8 cellular contexts compared by ENCODE assay signal in genomic region chr9:128685636-128686489, GRCh38. TPM values are rescaled to one million over a fixed set of nuclear protein-coding genes. Genes with fewer than 3 reads are reported as not detected.
A peak's percentile ranks its signal among the peaks of the same experiment; 100 is the strongest.
DNase-seq lines count a peak whose midpoint lies in the region; ATAC-seq and TF ChIP-seq lines count a peak whose summit lies in the region.

No MANE protein-coding gene starts in this region.

- H3K4me1 ChIP-seq in right atrium auricular region = peaks cover 0 to 40% of the 10 kb centered on the region in 2 donors
- H3K4me1 ChIP-seq in upper lobe of right lung = peaks cover 43% of the 10 kb centered on the region

- peaks cover 10 to 13% of the 10 kb centered on the region in 2 donors for H3K36me3 Mint-ChIP-seq in activated T-cell treated with anti-CD3 and anti-CD28 coated beads, Interleukin-2, amount 50 U/mL, for 72 hours (ENCODE audit: insufficient read depth in 2 of 2)

- no peak overlapping the region for H3K4me3 ChIP-seq in right atrium auricular region
- H3K4me3 ChIP-seq in upper lobe of right lung = peak overlapping the region; percentile 76

- H3K27me3 ChIP-seq in right atrium auricular region (no peaks in the 10 kb centered on the region), upper lobe of right lung (no peaks in the 10 kb centered on the region)

- no peaks in the 10 kb centered on the region for H3K9me3 ChIP-seq in right atrium auricular region
- H3K9me3 ChIP-seq in upper lobe of right lung = no peaks in the 10 kb centered on the region

- H3K27ac Mint-ChIP-seq in activated T-cell treated with anti-CD3 and anti-CD28 coated beads, Interleukin-2, amount 50 U/mL, for 72 hours = peak overlapping the region; percentile 62

- H3K27ac ChIP-seq in right atrium auricular region (no peak overlapping the region), upper lobe of right lung (peak overlapping the region; percentile 89)

- H3K36me3 ChIP-seq in right atrium auricular region (no peaks in the 10 kb centered on the region), upper lobe of right lung (no peaks in the 10 kb centered on the region)

- no peaks in the 10 kb centered on the region for H3K9me3 Mint-ChIP-seq in activated T-cell treated with anti-CD3 and anti-CD28 coated beads, Interleukin-2, amount 50 U/mL, for 72 hours

- TF ChIP-seq CTCF in right atrium auricular region (IDR thresholded peaks at IDR 0.05) = no peak
- TF ChIP-seq CTCF in upper lobe of right lung (IDR thresholded peaks at IDR 0.05) = no peak

- no peaks in the 10 kb centered on the region for H3K27me3 Mint-ChIP-seq in activated T-cell treated with anti-CD3 and anti-CD28 coated beads, Interleukin-2, amount 50 U/mL, for 72 hours (ENCODE audit: low read depth)

- ATAC-seq in Right ventricle myocardium superior (ENCODE audit: poor library complexity) (no peak), upper lobe of right lung (no peak), GM18873 (IDR thresholded peaks at IDR 0.05; ENCODE audit: low FRiP score, unreplicated experiment) (no peak), GM21529 (IDR thresholded peaks at IDR 0.05; ENCODE audit: unreplicated experiment) (no peak), GM18511 (IDR thresholded peaks at IDR 0.05; ENCODE audit: unreplicated experiment) (no peak)
- peak in 1 of 2 donors; percentile 32 for ATAC-seq in activated T-cell treated with anti-CD3 and anti-CD28 coated beads, Interleukin-2, amount 50 U/mL, for 72 hours (replicated peaks in 1 of 2)

- intact Hi-C loops in Right ventricle myocardium superior (cut with DNase I) (no loop called here), upper lobe of right lung (cut with DNase I) (no loop called here)

- peak; percentile 37 for DNase-seq in Right ventricle myocardium superior
- no peak for DNase-seq in right atrium auricular region (ENCODE audit: low spot score)
- DNase-seq in activated T-cell treated with anti-CD3 and anti-CD28 coated beads, Interleukin-2, amount 50 U/mL, for 72 hours = peak; percentile 55 to 56
- peak; percentile 30 for DNase-seq in left kidney (ENCODE audit: low read depth, low spot score)
- no peak for DNase-seq in upper lobe of right lung

- H3K4me1 Mint-ChIP-seq in activated T-cell treated with anti-CD3 and anti-CD28 coated beads, Interleukin-2, amount 50 U/mL, for 72 hours (ENCODE audit: low read depth) = peaks cover 52% of the 10 kb centered on the region

- peak overlapping the region; percentile 85 to 97 for H3K4me3 Mint-ChIP-seq in activated T-cell treated with anti-CD3 and anti-CD28 coated beads, Interleukin-2, amount 50 U/mL, for 72 hours

RNA-seq across cellular contexts. Expression of gene SET, which starts 3.2 kb away (rescaled TPM):
- 167 TPM for total RNA-seq in Right ventricle myocardium superior
- total RNA-seq in right atrium auricular region = 100 to 1,000 TPM; 104 to 125 TPM
- 100 to 1,000 TPM; 448 to 582 TPM for total RNA-seq in activated T-cell treated with anti-CD3 and anti-CD28 coated beads, Interleukin-2, amount 50 U/mL, for 72 hours
- total RNA-seq in upper lobe of right lung = 227 TPM

RNA-seq across cellular contexts. Expression of gene PKN3, which starts 16.4 kb away (rescaled TPM):
- total RNA-seq in Right ventricle myocardium superior (5.7 TPM), right atrium auricular region (1 to 10 TPM; 4.5 to 8.6 TPM), upper lobe of right lung (13.4 TPM)
- total RNA-seq in activated T-cell treated with anti-CD3 and anti-CD28 coated beads, Interleukin-2, amount 50 U/mL, for 72 hours = 10 to 100 TPM; 11.6 to 22.9 TPM

RNA-seq across cellular contexts. Expression of gene DYNC2I2, which starts 29.2 kb away (rescaled TPM):
- total RNA-seq in Right ventricle myocardium superior = 40.0 TPM
- 10 to 100 TPM; 23.1 to 33.1 TPM for total RNA-seq in right atrium auricular region
- total RNA-seq in activated T-cell treated with anti-CD3 and anti-CD28 coated beads, Interleukin-2, amount 50 U/mL, for 72 hours = 10 to 100 TPM; 27.1 to 31.2 TPM
- 37.3 TPM for total RNA-seq in upper lobe of right lung

RNA-seq across cellular contexts. Expression of gene ZDHHC12, which starts 38.1 kb away (rescaled TPM):
- total RNA-seq in Right ventricle myocardium superior = 5.4 TPM
- total RNA-seq in right atrium auricular region = 10 to 100 TPM; 22.8 to 24.4 TPM
- total RNA-seq in activated T-cell treated with anti-CD3 and anti-CD28 coated beads, Interleukin-2, amount 50 U/mL, for 72 hours = 10 to 100 TPM; 48.7 to 53.7 TPM
- 28.2 TPM for total RNA-seq in upper lobe of right lung

Comparison
In these comparisons a context has a peak if more than half of its experiments do, and no peak if none do; other contexts are left out.
1. DNase-seq: peak in Right ventricle myocardium superior (single experiment), activated T-cell treated with anti-CD3 and anti-CD28 coated beads, Interleukin-2, amount 50 U/mL, for 72 hours (2 of 2) and left kidney (single experiment); none in right atrium auricular region (single experiment) and upper lobe of right lung (single experiment).